ENCODE assay signal across 15 cellular contexts in the genomic region with DNA sequence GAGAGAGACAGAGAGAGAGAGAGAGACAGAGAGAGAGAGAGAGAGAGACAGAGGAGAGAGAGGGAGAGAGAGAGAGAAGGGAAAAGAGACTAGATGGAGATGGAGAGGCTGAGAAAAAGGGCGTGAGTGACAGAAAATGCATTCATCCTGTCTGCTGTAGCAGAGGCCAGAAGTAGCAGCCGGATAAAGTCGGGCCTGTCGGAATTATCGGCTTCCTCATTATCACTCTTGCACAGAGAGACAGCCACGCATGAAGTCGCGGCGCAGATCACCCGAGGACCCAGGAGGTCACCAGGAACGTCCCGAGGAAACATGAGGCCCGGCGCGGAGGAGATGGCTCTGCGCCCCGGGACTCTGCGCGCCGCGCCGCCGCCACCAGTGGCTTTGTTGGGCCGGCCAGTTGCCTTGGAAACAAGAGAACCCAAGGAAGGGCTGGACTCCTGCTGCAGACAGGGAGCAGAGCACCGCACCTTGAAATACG.
DNase-seq lines count a peak whose midpoint lies in the region; ATAC-seq and TF ChIP-seq lines count a peak whose summit lies in the region.
"Had no signal": no experiment of that assay in that cellular context is flagged by ENCODE, and none has a peak within 500 bp of the region (broad histone marks: within the 10 kb centered on the region; RNA-seq: fewer than 3 reads in every experiment).

No MANE protein-coding gene starts in this region.

- no peaks in the 10 kb centered on the region for H3K79me2 ChIP-seq in PC-9 (ENCODE audit: low read depth)
- no peaks in the 10 kb centered on the region for H3K79me2 ChIP-seq in MM.1S (ENCODE audit: low read length)

- peaks cover 47% of the 10 kb centered on the region for H3K27me3 ChIP-seq in HUES6 (ENCODE audit: control insufficient read depth, insufficient read depth, low read length)
- peaks cover 0 to 4% (median 0%) of the 10 kb centered on the region in 45 donors for H3K27me3 ChIP-seq in dorsolateral prefrontal cortex
- peaks cover 16% of the 10 kb centered on the region for H3K27me3 ChIP-seq in PC-9 (ENCODE audit: insufficient read depth, low read depth)
- H3K27me3 ChIP-seq in MM.1S (replicated peaks; ENCODE audit: insufficient read depth, low read length) = no peaks in the 10 kb centered on the region
- H3K27me3 ChIP-seq: BLaER1, Peyer's patch, right atrium auricular region had no signal

- H3K9me3 ChIP-seq in HUES6 (ENCODE audit: control insufficient read depth, insufficient read depth, low read depth, low read length) = no peaks in the 10 kb centered on the region
- no peaks in the 10 kb centered on the region; the same call in 1 of the 2 replicates for H3K9me3 ChIP-seq in PC-9 (ENCODE audit: insufficient read depth, low read depth)
- no peaks in the 10 kb centered on the region for H3K9me3 ChIP-seq in MM.1S (replicated peaks; ENCODE audit: insufficient read depth, low read length)
- H3K9me3 ChIP-seq: BLaER1, Peyer's patch, right atrium auricular region had no signal

- intact Hi-C loops in dorsolateral prefrontal cortex (cut with DNase I) = no loop called here
- intact Hi-C loops in PC-9 (cut with micrococcal nuclease; ENCODE audit: unreplicated experiment) = no loop called here

- H3K9ac ChIP-seq in HUES6 (ENCODE audit: low read length) (peak overlapping the region; percentile 32), MM.1S (ENCODE audit: low read length) (no peak overlapping the region)
- H3K9ac ChIP-seq: BLaER1 had no signal

- H3F3A ChIP-seq in PC-9 (ENCODE audit: insufficient read depth, low read depth) (no peaks in the 10 kb centered on the region), MM.1S (ENCODE audit: insufficient read depth, low read length) (no peaks in the 10 kb centered on the region)

- TF ChIP-seq CTCF in dorsolateral prefrontal cortex (IDR thresholded peaks at IDR 0.05 in 54 of 56, conservative IDR thresholded peaks at IDR 0.05 in 2 of 56; ENCODE audit: low read depth in 1 of 56, partially characterized antibody in 56 of 56) (peak in 1 of 56 donors; percentile 7), PC-9 (conservative IDR thresholded peaks at IDR 0.05) (no peak), MM.1S (IDR thresholded peaks at IDR 0.05; ENCODE audit: low read length) (no peak)

- H3K9me2 ChIP-seq in PC-9 (ENCODE audit: insufficient read depth) (no peaks in the 10 kb centered on the region), MM.1S (replicated peaks; ENCODE audit: insufficient read depth, low read length) (no peaks in the 10 kb centered on the region)

- DNase-seq in AG20443 (ENCODE audit: low spot score) = peak; percentile 6
- peak; percentile 33 to 73 (median 50) for DNase-seq in dorsolateral prefrontal cortex
- peak; percentile 4 for DNase-seq in medulla oblongata (ENCODE audit: extremely low spot score)
- DNase-seq in PC-9 = no peak
- no peak for DNase-seq in MM.1S
- DNase-seq: activated gamma-delta T cell treated with Interleukin-2 at 50 U/mL for 16 hours; effector CD8-positive, alpha-beta T cell; Karpas-422; left cardiac atrium; Peyer's patch had no signal

- BruUV-seq in PC-9 (replicated peaks; lab: Mats Ljungman, UMichigan) = no TSS peak

- POLR2A ChIA-PET in PC-9 (lab: Charles Lee; ENCODE audit: unreplicated experiment) = no interaction called here

- H3K36me3 ChIP-seq in HUES6 (ENCODE audit: control insufficient read depth, insufficient read depth, low read length) = no peaks in the 10 kb centered on the region
- no peaks in the 10 kb centered on the region for H3K36me3 ChIP-seq in PC-9 (ENCODE audit: low read depth)
- no peaks in the 10 kb centered on the region for H3K36me3 ChIP-seq in MM.1S (replicated peaks; ENCODE audit: insufficient read depth, low read length)
- H3K36me3 ChIP-seq: BLaER1, Peyer's patch, right atrium auricular region had no signal

- H4K20me1 ChIP-seq in PC-9 (ENCODE audit: insufficient read depth) (no peaks in the 10 kb centered on the region), MM.1S (ENCODE audit: insufficient read depth, low read length) (no peaks in the 10 kb centered on the region)
- H4K20me1 ChIP-seq: BLaER1 had no signal

- no peak overlapping the region for H3K4me2 ChIP-seq in PC-9
- H3K4me2 ChIP-seq in MM.1S (ENCODE audit: low read depth, low read length) = no peak overlapping the region
- H3K4me2 ChIP-seq: BLaER1 had no signal

- H3K4me1 ChIP-seq in HUES6 (ENCODE audit: control insufficient read depth, insufficient read depth, low read length) (no peaks in the 10 kb centered on the region; the same call in 1 of the 2 replicates), PC-9 (replicated peaks; ENCODE audit: insufficient read depth) (no peaks in the 10 kb centered on the region), MM.1S (ENCODE audit: low read length) (no peaks in the 10 kb centered on the region)
- H3K4me1 ChIP-seq: BLaER1, Peyer's patch, right atrium auricular region had no signal

- ATAC-seq in HG02763 (IDR thresholded peaks at IDR 0.05; ENCODE audit: unreplicated experiment) (no peak), GM21423 (IDR thresholded peaks at IDR 0.05; ENCODE audit: unreplicated experiment) (no peak)
- ATAC-seq: left cardiac atrium had no signal

- CTCF ChIA-PET in PC-9 (lab: Charles Lee) = no interaction called here

- H2AFZ ChIP-seq in PC-9 (no peak overlapping the region), MM.1S (ENCODE audit: low read length) (no peak overlapping the region)

- H3K27ac ChIP-seq in HUES6 (ENCODE audit: low read depth, low read length) (no peak overlapping the region), dorsolateral prefrontal cortex (peak overlapping the region in 1 of 59 donors; percentile 30), PC-9 (no peak overlapping the region), MM.1S (ENCODE audit: low read length) (no peak overlapping the region)
- H3K27ac ChIP-seq: BLaER1, Peyer's patch, right atrium auricular region had no signal

- H3K4me3 ChIP-seq in HUES6 (ENCODE audit: low read depth, low read length) = peak overlapping the region; percentile 68
- H3K4me3 ChIP-seq in dorsolateral prefrontal cortex = peak overlapping the region; percentile 29 to 69 (median 54)
- no peak overlapping the region for H3K4me3 ChIP-seq in PC-9
- no peak overlapping the region for H3K4me3 ChIP-seq in MM.1S (ENCODE audit: low read length)
- H3K4me3 ChIP-seq: BLaER1, right atrium auricular region had no signal

Comparison
In these comparisons a context has a peak if more than half of its experiments do, and no peak if none do; other contexts are left out.
1. DNase-seq: peak in AG20443 (single experiment), dorsolateral prefrontal cortex (10 of 10) and medulla oblongata (single experiment); none in PC-9 (0 of 2) and MM.1S (single experiment).
2. H3K4me3 ChIP-seq: peak in HUES6 (single experiment) and dorsolateral prefrontal cortex (59 of 59); none in PC-9 (single experiment) and MM.1S (single experiment).